1 cellular context compared by ENCODE assay signal in the genomic region with DNA sequence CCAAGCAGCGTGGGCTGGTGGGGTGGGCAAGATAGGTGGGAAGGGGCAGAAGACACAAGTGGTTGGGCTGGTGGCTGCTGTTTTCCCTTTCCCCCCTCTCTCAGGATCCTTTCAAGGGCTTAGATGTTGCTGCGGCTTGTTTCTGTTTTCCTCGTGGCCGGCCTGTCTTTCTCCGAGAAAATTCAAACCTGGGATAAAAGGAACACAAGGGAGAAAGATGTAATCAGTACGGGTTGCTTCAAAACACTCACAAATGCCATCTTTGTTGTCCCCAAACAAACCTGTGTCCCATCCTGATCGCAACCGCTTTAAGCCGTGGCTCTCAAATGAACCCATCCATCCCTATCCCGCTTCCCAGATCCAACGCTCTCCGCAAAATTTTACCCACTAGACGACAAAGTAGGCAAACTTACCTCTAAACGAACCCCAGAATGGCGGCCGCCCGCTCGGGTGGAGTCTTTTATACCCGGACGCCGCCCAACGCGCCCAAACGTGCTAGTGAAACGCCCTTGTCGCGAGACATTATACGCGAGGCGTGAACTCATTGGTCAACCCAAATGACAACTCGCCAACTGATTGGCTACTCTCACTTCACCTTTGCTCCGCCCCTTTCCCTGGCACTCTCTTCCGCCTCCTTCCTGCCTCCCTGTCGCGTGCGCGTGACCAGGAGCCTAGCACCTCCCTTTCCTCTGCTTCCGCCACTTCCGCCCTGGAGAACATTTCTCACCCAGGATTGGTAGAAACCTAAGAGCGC.
TF ChIP-seq lines count a peak whose summit lies in the region.

A gene (minus strand): TSS at position 433 of the 754 bp plus-strand sequence. CDS start 7,299 bp downstream, outside the sequence.

TF ChIP-seq in HepG2, 621 proteins besides CTCF, POLR2A, EP300 and RAD21 (continued from another document and continues in another):
- TF ChIP-seq, protein P1, sequence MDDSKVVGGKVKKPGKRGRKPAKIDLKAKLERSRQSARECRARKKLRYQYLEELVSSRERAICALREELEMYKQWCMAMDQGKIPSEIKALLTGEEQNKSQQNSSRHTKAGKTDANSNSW (CRISPR knock-in tag; IDR thresholded peaks at IDR 0.05; ENCODE audit: borderline replicate concordance): no peak
- TF ChIP-seq KDM5B (CRISPR knock-in tag; IDR thresholded peaks at IDR 0.05; ENCODE audit: borderline replicate concordance) (peak; percentile 79), NFE2L2 (IDR thresholded peaks at IDR 0.05; ENCODE audit: low read length) (no peak), ZNF605 (CRISPR knock-in tag; IDR thresholded peaks at IDR 0.05) (peak; percentile 87), ZNF263 (CRISPR knock-in tag; IDR thresholded peaks at IDR 0.05) (peak; percentile 56; the same call in 1 of the 2 replicates), ZBTB38 (CRISPR knock-in tag; IDR thresholded peaks at IDR 0.05) (peak; percentile 72; the same call in 1 of the 2 replicates), ZNF350 (CRISPR knock-in tag; IDR thresholded peaks at IDR 0.05; ENCODE audit: borderline replicate concordance, low read depth) (no peak), MIER3 (CRISPR knock-in tag; IDR thresholded peaks at IDR 0.05; ENCODE audit: borderline replicate concordance) (peak; percentile 73), ZFP82 (CRISPR knock-in tag; IDR thresholded peaks at IDR 0.05; ENCODE audit: borderline replicate concordance) (no peak), GTF2F1 (IDR thresholded peaks at IDR 0.05; ENCODE audit: low read length) (peak; percentile 97), NFYB (CRISPR knock-in tag; IDR thresholded peaks at IDR 0.05) (peak; percentile 89), HOXA3 (CRISPR knock-in tag; IDR thresholded peaks at IDR 0.05) (peak; percentile 80), ZMYM4 (CRISPR knock-in tag; IDR thresholded peaks at IDR 0.05) (peak; percentile 75; the same call in 1 of the 2 replicates), KAT2B (IDR thresholded peaks at IDR 0.05; ENCODE audit: borderline replicate concordance, low read depth, low read length) (no peak), HMG20A (CRISPR knock-in tag; IDR thresholded peaks at IDR 0.05; ENCODE audit: borderline replicate concordance) (no peak), NFIC (IDR thresholded peaks at IDR 0.05; ENCODE audit: low read length) (peak; percentile 42), MYC (CRISPR knock-in tag; IDR thresholded peaks at IDR 0.05; ENCODE audit: borderline replicate concordance) (0 out of 2 replicates have a peak, but pooled peaks have one; percentile 76), ZNF850 (CRISPR knock-in tag; conservative IDR thresholded peaks at IDR 0.05) (no peak), PHF20 (CRISPR knock-in tag; IDR thresholded peaks at IDR 0.05) (no peak; the same call in 1 of the 2 replicates), ZNF776 (CRISPR knock-in tag; IDR thresholded peaks at IDR 0.05) (no peak), CENPT (CRISPR knock-in tag; IDR thresholded peaks at IDR 0.05; ENCODE audit: low read depth) (no peak), ZNF678 (CRISPR knock-in tag; IDR thresholded peaks at IDR 0.05) (no peak), SMAD1 (CRISPR knock-in tag; IDR thresholded peaks at IDR 0.05; ENCODE audit: borderline replicate concordance, low read depth) (no peak; the same call in 1 of the 2 replicates), CCDC6 (CRISPR knock-in tag; IDR thresholded peaks at IDR 0.05) (no peak), RBFOX2 (IDR thresholded peaks at IDR 0.05; ENCODE audit: low read depth, low read length) (peak; percentile 94), ZNF619 (CRISPR knock-in tag; IDR thresholded peaks at IDR 0.05) (no peak), ZNF496 (CRISPR knock-in tag; IDR thresholded peaks at IDR 0.05; ENCODE audit: insufficient replicate concordance) (no peak), MAFF (IDR thresholded peaks at IDR 0.05; ENCODE audit: low read depth, low read length) (no peak), ZNF136 (CRISPR knock-in tag; IDR thresholded peaks at IDR 0.05; ENCODE audit: low read depth) (0 out of 2 replicates have a peak, but pooled peaks have one; percentile 42), HMG20B (CRISPR knock-in tag; conservative IDR thresholded peaks at IDR 0.05) (0 out of 2 replicates have a peak, but pooled peaks have one; percentile 26)
- TF ChIP-seq, protein P2, sequence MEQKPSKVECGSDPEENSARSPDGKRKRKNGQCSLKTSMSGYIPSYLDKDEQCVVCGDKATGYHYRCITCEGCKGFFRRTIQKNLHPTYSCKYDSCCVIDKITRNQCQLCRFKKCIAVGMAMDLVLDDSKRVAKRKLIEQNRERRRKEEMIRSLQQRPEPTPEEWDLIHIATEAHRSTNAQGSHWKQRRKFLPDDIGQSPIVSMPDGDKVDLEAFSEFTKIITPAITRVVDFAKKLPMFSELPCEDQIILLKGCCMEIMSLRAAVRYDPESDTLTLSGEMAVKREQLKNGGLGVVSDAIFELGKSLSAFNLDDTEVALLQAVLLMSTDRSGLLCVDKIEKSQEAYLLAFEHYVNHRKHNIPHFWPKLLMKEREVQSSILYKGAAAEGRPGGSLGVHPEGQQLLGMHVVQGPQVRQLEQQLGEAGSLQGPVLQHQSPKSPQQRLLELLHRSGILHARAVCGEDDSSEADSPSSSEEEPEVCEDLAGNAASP (CRISPR knock-in tag; IDR thresholded peaks at IDR 0.05; ENCODE audit: borderline replicate concordance): peak; percentile 62; the same call in 1 of the 2 replicates
- TF ChIP-seq, protein P3, sequence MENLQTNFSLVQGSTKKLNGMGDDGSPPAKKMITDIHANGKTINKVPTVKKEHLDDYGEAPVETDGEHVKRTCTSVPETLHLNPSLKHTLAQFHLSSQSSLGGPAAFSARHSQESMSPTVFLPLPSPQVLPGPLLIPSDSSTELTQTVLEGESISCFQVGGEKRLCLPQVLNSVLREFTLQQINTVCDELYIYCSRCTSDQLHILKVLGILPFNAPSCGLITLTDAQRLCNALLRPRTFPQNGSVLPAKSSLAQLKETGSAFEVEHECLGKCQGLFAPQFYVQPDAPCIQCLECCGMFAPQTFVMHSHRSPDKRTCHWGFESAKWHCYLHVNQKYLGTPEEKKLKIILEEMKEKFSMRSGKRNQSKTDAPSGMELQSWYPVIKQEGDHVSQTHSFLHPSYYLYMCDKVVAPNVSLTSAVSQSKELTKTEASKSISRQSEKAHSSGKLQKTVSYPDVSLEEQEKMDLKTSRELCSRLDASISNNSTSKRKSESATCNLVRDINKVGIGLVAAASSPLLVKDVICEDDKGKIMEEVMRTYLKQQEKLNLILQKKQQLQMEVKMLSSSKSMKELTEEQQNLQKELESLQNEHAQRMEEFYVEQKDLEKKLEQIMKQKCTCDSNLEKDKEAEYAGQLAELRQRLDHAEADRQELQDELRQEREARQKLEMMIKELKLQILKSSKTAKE (CRISPR knock-in tag; IDR thresholded peaks at IDR 0.05; ENCODE audit: borderline replicate concordance): no peak
- TF ChIP-seq, protein P4, sequence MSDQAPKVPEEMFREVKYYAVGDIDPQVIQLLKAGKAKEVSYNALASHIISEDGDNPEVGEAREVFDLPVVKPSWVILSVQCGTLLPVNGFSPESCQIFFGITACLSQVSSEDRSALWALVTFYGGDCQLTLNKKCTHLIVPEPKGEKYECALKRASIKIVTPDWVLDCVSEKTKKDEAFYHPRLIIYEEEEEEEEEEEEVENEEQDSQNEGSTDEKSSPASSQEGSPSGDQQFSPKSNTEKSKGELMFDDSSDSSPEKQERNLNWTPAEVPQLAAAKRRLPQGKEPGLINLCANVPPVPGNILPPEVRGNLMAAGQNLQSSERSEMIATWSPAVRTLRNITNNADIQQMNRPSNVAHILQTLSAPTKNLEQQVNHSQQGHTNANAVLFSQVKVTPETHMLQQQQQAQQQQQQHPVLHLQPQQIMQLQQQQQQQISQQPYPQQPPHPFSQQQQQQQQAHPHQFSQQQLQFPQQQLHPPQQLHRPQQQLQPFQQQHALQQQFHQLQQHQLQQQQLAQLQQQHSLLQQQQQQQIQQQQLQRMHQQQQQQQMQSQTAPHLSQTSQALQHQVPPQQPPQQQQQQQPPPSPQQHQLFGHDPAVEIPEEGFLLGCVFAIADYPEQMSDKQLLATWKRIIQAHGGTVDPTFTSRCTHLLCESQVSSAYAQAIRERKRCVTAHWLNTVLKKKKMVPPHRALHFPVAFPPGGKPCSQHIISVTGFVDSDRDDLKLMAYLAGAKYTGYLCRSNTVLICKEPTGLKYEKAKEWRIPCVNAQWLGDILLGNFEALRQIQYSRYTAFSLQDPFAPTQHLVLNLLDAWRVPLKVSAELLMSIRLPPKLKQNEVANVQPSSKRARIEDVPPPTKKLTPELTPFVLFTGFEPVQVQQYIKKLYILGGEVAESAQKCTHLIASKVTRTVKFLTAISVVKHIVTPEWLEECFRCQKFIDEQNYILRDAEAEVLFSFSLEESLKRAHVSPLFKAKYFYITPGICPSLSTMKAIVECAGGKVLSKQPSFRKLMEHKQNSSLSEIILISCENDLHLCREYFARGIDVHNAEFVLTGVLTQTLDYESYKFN (CRISPR knock-in tag; conservative IDR thresholded peaks at IDR 0.05): peak; percentile 57
- TF ChIP-seq, protein P5, sequence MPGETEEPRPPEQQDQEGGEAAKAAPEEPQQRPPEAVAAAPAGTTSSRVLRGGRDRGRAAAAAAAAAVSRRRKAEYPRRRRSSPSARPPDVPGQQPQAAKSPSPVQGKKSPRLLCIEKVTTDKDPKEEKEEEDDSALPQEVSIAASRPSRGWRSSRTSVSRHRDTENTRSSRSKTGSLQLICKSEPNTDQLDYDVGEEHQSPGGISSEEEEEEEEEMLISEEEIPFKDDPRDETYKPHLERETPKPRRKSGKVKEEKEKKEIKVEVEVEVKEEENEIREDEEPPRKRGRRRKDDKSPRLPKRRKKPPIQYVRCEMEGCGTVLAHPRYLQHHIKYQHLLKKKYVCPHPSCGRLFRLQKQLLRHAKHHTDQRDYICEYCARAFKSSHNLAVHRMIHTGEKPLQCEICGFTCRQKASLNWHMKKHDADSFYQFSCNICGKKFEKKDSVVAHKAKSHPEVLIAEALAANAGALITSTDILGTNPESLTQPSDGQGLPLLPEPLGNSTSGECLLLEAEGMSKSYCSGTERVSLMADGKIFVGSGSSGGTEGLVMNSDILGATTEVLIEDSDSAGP (CRISPR knock-in tag; IDR thresholded peaks at IDR 0.05; ENCODE audit: borderline replicate concordance): peak; percentile 78; the same call in 1 of the 2 replicates
- TF ChIP-seq, protein P6, sequence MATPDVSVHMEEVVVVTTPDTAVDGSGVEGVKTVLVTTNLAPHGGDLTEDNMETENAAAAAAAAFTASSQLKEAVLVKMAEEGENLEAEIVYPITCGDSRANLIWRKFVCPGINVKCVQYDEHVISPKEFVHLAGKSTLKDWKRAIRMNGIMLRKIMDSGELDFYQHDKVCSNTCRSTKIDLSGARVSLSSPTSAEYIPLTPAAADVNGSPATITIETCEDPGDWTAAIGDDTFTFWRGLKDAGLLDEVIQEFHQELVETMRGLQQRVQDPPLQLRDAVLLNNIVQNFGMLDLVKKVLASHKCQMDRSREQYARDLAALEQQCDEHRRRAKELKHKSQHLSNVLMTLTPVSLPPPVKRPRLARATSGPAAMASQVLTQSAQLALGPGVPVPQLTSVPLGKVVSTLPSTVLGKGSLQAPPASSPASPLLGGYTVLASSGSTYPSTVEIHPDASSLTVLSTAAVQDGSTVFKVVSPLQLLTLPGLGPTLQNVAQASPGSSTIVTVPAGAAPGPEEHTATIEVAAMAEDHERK (CRISPR knock-in tag; IDR thresholded peaks at IDR 0.05; ENCODE audit: low read depth): peak; percentile 82; the same call in 1 of the 2 replicates
- TF ChIP-seq, protein P7, sequence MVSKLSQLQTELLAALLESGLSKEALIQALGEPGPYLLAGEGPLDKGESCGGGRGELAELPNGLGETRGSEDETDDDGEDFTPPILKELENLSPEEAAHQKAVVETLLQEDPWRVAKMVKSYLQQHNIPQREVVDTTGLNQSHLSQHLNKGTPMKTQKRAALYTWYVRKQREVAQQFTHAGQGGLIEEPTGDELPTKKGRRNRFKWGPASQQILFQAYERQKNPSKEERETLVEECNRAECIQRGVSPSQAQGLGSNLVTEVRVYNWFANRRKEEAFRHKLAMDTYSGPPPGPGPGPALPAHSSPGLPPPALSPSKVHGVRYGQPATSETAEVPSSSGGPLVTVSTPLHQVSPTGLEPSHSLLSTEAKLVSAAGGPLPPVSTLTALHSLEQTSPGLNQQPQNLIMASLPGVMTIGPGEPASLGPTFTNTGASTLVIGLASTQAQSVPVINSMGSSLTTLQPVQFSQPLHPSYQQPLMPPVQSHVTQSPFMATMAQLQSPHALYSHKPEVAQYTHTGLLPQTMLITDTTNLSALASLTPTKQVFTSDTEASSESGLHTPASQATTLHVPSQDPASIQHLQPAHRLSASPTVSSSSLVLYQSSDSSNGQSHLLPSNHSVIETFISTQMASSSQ (IDR thresholded peaks at IDR 0.05; ENCODE audit: low read depth): no peak
- TF ChIP-seq, protein P7 (CRISPR knock-in tag; IDR thresholded peaks at IDR 0.05; ENCODE audit: borderline replicate concordance): peak; percentile 18; the same call in 1 of the 2 replicates
- TF ChIP-seq, protein P8, sequence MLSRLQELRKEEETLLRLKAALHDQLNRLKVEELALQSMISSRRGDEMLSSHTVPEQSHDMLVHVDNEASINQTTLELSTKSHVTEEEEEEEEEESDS (CRISPR knock-in tag; IDR thresholded peaks at IDR 0.05; ENCODE audit: borderline replicate concordance): 0 out of 2 replicates have a peak, but pooled peaks have one; percentile 64
- TF ChIP-seq, protein P9, sequence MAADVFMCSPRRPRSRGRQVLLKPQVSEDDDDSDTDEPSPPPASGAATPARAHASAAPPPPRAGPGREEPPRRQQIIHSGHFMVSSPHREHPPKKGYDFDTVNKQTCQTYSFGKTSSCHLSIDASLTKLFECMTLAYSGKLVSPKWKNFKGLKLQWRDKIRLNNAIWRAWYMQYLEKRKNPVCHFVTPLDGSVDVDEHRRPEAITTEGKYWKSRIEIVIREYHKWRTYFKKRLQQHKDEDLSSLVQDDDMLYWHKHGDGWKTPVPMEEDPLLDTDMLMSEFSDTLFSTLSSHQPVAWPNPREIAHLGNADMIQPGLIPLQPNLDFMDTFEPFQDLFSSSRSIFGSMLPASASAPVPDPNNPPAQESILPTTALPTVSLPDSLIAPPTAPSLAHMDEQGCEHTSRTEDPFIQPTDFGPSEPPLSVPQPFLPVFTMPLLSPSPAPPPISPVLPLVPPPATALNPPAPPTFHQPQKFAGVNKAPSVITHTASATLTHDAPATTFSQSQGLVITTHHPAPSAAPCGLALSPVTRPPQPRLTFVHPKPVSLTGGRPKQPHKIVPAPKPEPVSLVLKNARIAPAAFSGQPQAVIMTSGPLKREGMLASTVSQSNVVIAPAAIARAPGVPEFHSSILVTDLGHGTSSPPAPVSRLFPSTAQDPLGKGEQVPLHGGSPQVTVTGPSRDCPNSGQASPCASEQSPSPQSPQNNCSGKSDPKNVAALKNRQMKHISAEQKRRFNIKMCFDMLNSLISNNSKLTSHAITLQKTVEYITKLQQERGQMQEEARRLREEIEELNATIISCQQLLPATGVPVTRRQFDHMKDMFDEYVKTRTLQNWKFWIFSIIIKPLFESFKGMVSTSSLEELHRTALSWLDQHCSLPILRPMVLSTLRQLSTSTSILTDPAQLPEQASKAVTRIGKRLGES (CRISPR knock-in tag; IDR thresholded peaks at IDR 0.05; ENCODE audit: borderline replicate concordance): no peak
